Comparison of ENCODE assay signal across 9 cellular contexts in genomic region chr14:55107766-55108554, GRCh38. TPM values are rescaled to one million over a fixed set of nuclear protein-coding genes. Genes with fewer than 3 reads are reported as not detected.
DNase-seq lines count a peak whose midpoint lies in the region; ATAC-seq, FAIRE-seq and TF ChIP-seq lines count a peak whose summit lies in the region.
"Had no signal": no experiment of that assay in that cellular context is flagged by ENCODE, and none has a peak within 500 bp of the region (broad histone marks: within the 10 kb centered on the region; RNA-seq: fewer than 3 reads in every experiment).

No MANE protein-coding gene starts in this region.

- CTCF ChIA-PET in PC-9 (lab: Charles Lee), result interaction anchor here (0.5 to 0.6 kb wide), 2 partner anchors 18 to 34 kb away, joined by 8 read pairs; no protein-coding TSS in a partner anchor

- peaks cover 38% of the 10 kb centered on the region for H3F3A ChIP-seq in PC-9 (ENCODE audit: insufficient read depth, low read depth)

- TF ChIP-seq CTCF in PC-9 (conservative IDR thresholded peaks at IDR 0.05), result no peak
- TF ChIP-seq CTCF in heart right ventricle (IDR thresholded peaks at IDR 0.05), result no peak
- no peak for TF ChIP-seq CTCF in D721Med (IDR thresholded peaks at IDR 0.05; ENCODE audit: insufficient read depth, missing control alignments)

- H3K9me3 ChIP-seq in PC-9 (ENCODE audit: insufficient read depth, low read depth), result peaks cover 7% of the 10 kb centered on the region; the same call in 1 of the 2 replicates
- peaks cover 0 to 10% (median 0%) of the 10 kb centered on the region in 11 donors for H3K9me3 ChIP-seq in heart right ventricle

- BruUV-seq in PC-9 (replicated peaks; lab: Mats Ljungman, UMichigan), result TSS peak; percentile 12

- H3K9me2 ChIP-seq in PC-9 (ENCODE audit: insufficient read depth), result no peaks in the 10 kb centered on the region

- H3K4me1 ChIP-seq in ACC112 (ENCODE audit: control insufficient read depth, insufficient read depth, low read length, unreplicated experiment) (peaks cover 40% of the 10 kb centered on the region), PC-9 (replicated peaks; ENCODE audit: insufficient read depth) (peaks cover 53% of the 10 kb centered on the region), heart right ventricle (peaks cover 16 to 63% (median 57%) of the 10 kb centered on the region in 9 donors), rectal smooth muscle tissue (ENCODE audit: control insufficient read depth, insufficient read depth, low read length) (peaks cover 25% of the 10 kb centered on the region)

- peak overlapping the region; percentile 85 for H2AFZ ChIP-seq in ACC112 (ENCODE audit: low read length, unreplicated experiment)
- peak overlapping the region; percentile 61 for H2AFZ ChIP-seq in PC-9

- H3K4me3 ChIP-seq in ACC112 (ENCODE audit: low read depth, low read length) (peak overlapping the region; percentile 65), PC-9 (no peak overlapping the region), heart right ventricle (no peak overlapping the region), rectal smooth muscle tissue (ENCODE audit: low read length) (no peak overlapping the region)

- H3K79me2 ChIP-seq in ACC112 (ENCODE audit: control insufficient read depth, insufficient read depth, low read length, unreplicated experiment) (no peaks in the 10 kb centered on the region), PC-9 (ENCODE audit: low read depth) (no peaks in the 10 kb centered on the region)

- H3K36me3 ChIP-seq in ACC112 (ENCODE audit: insufficient read depth, low read length) (peaks cover 3% of the 10 kb centered on the region; the same call in 1 of the 2 replicates), PC-9 (ENCODE audit: low read depth) (no peaks in the 10 kb centered on the region), heart right ventricle (no peaks in the 10 kb centered on the region), rectal smooth muscle tissue (ENCODE audit: control insufficient read depth, insufficient read depth, low read length) (no peaks in the 10 kb centered on the region)

- 23 to 32% methylated on average over 19 of the region's 19 CpGs for WGBS in heart right ventricle, 2 donors

- intact Hi-C loops in PC-9 (cut with micrococcal nuclease; ENCODE audit: unreplicated experiment) (loop anchor here (1.0 kb wide), 2 partner anchors 14 to 31 kb away; no protein-coding TSS in a partner anchor), heart right ventricle (cut with DNase I) (no loop called here)

- no peak for FAIRE-seq in D721Med (lab: Jason Lieb, UNC)
- FAIRE-seq: colon had no signal

- peak overlapping the region; percentile 35 for H3K4me2 ChIP-seq in PC-9

- H3K27ac ChIP-seq in ACC112 (ENCODE audit: low read depth, low read length) (peak overlapping the region; percentile 99), PC-9 (peak overlapping the region; percentile 90), heart right ventricle (peak overlapping the region; percentile 88 to 96 (median 94)), rectal smooth muscle tissue (ENCODE audit: low read depth, low read length) (peak overlapping the region; percentile 90)

- no peak overlapping the region for H3K9ac ChIP-seq in rectal smooth muscle tissue (ENCODE audit: low read length)

- peak; percentile 80 to 81 for DNase-seq in PC-9
- DNase-seq in amniotic epithelial cell (ENCODE audit: low read depth), result peak; percentile 95
- DNase-seq in heart right ventricle, result peak; percentile 85 to 91
- no peak for DNase-seq in D721Med (ENCODE audit: insufficient read length, low spot score)

- POLR2A ChIA-PET in PC-9 (lab: Charles Lee; ENCODE audit: unreplicated experiment), result interaction anchor here (0.6 kb wide), 1 partner anchor 29 kb away, joined by 14 read pairs; no protein-coding TSS in a partner anchor

- H3K27me3 ChIP-seq in ACC112 (ENCODE audit: insufficient read depth, low read length) (no peaks in the 10 kb centered on the region), PC-9 (ENCODE audit: insufficient read depth, low read depth) (no peaks in the 10 kb centered on the region), heart right ventricle (no peaks in the 10 kb centered on the region), rectal smooth muscle tissue (ENCODE audit: control insufficient read depth, insufficient read depth, low read length) (no peaks in the 10 kb centered on the region)

- ATAC-seq in GM21619 (IDR thresholded peaks at IDR 0.05; ENCODE audit: unreplicated experiment) (peak; percentile 63), heart right ventricle (peak; percentile 93 to 97 (median 94)), GM19467 (IDR thresholded peaks at IDR 0.05; ENCODE audit: unreplicated experiment) (no peak)

- no peaks in the 10 kb centered on the region for H4K20me1 ChIP-seq in PC-9 (ENCODE audit: insufficient read depth)

RNA-seq across cellular contexts. Expression of gene LGALS3, which starts 21.1 kb away (rescaled TPM):
- 122 and 142 TPM in 2 replicates for total RNA-seq in PC-9 (2021)
- 100 to 1,000 TPM; 119 to 302 (median 168) TPM for total RNA-seq in heart right ventricle
- polyA plus RNA-seq in heart right ventricle, result 100 to 1,000 TPM; 288 to 308 TPM

RNA-seq across cellular contexts. Expression of gene MAPK1IP1L, which starts 56.5 kb away (rescaled TPM):
- 54.3 and 79.7 TPM in 2 replicates for total RNA-seq in PC-9 (2021)
- total RNA-seq in heart right ventricle, result 100 to 1,000 TPM in 1 of 10 donors, 10 to 100 TPM in 9; 58.6 to 105 (median 78.4) TPM
- polyA plus RNA-seq in heart right ventricle, result 10 to 100 TPM; 23.6 to 38.6 TPM
